Comparison of ENCODE assay signal across 1 cellular context in genomic region chr16:2064368-2064945, GRCh38.
A peak's percentile ranks its signal among the peaks of the same experiment; 100 is the strongest.
TF ChIP-seq lines count a peak whose summit lies in the region.

No MANE protein-coding gene starts in this region.

TF ChIP-seq in K562, 482 proteins besides CTCF, POLR2A, EP300 and RAD21:
- TF ChIP-seq, protein P1, sequence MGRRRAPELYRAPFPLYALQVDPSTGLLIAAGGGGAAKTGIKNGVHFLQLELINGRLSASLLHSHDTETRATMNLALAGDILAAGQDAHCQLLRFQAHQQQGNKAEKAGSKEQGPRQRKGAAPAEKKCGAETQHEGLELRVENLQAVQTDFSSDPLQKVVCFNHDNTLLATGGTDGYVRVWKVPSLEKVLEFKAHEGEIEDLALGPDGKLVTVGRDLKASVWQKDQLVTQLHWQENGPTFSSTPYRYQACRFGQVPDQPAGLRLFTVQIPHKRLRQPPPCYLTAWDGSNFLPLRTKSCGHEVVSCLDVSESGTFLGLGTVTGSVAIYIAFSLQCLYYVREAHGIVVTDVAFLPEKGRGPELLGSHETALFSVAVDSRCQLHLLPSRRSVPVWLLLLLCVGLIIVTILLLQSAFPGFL (CRISPR knock-in tag; IDR thresholded peaks at IDR 0.05), result 0 out of 2 replicates have a peak, but pooled peaks have one; percentile 47
- TF ChIP-seq, protein P2, sequence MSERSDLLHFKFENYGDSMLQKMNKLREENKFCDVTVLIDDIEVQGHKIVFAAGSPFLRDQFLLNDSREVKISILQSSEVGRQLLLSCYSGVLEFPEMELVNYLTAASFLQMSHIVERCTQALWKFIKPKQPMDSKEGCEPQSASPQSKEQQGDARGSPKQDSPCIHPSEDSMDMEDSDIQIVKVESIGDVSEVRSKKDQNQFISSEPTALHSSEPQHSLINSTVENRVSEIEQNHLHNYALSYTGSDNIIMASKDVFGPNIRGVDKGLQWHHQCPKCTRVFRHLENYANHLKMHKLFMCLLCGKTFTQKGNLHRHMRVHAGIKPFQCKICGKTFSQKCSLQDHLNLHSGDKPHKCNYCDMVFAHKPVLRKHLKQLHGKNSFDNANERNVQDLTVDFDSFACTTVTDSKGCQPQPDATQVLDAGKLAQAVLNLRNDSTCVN (CRISPR knock-in tag; IDR thresholded peaks at IDR 0.05), result no peak
- TF ChIP-seq ZNF511 (CRISPR knock-in tag; IDR thresholded peaks at IDR 0.05) (no peak), POLR2G (IDR thresholded peaks at IDR 0.05; ENCODE audit: low read depth, low read length) (0 out of 2 replicates have a peak, but pooled peaks have one; percentile 35)
